Comparison of ENCODE assay signal across 1 cellular context in genomic region chr16:68528686-68529379, GRCh38.
TF ChIP-seq lines count a peak whose summit lies in the region.

No MANE protein-coding gene starts in this region.

TF ChIP-seq in GM12878, 131 proteins besides CTCF, POLR2A, EP300 and RAD21 (continued from another document):
- peak; percentile 77; the same call in 1 of the 2 replicates for TF ChIP-seq ZNF592 (IDR thresholded peaks at IDR 0.05)
- TF ChIP-seq SMC3 (IDR thresholded peaks at IDR 0.05; ENCODE audit: borderline replicate concordance, low read length), result peak; percentile 84
- no peak for TF ChIP-seq SIX5 (IDR thresholded peaks at IDR 0.05; ENCODE audit: low read depth, low read length, severe bottlenecking)
- TF ChIP-seq REST (IDR thresholded peaks at IDR 0.05; ENCODE audit: low read depth, low read length), result no peak
- TF ChIP-seq KLF5 (IDR thresholded peaks at IDR 0.05; ENCODE audit: partially characterized antibody), result peak; percentile 38
- TF ChIP-seq EED (IDR thresholded peaks at IDR 0.05; ENCODE audit: low read depth), result peak; percentile 27; the same call in 1 of the 2 replicates
- peak; percentile 75 for TF ChIP-seq MXI1 (IDR thresholded peaks at IDR 0.05; ENCODE audit: low read depth, low read length)
- no peak for TF ChIP-seq USF2 (IDR thresholded peaks at IDR 0.05; ENCODE audit: borderline replicate concordance, low read depth, low read length)
- TF ChIP-seq IKZF1 (conservative IDR thresholded peaks at IDR 0.05), result no peak; the same call in 1 of the 2 replicates
- TF ChIP-seq CREB1 (IDR thresholded peaks at IDR 0.05; ENCODE audit: low read depth), result peak; percentile 41
- TF ChIP-seq PAX5 (IDR thresholded peaks at IDR 0.05; ENCODE audit: borderline replicate concordance, low read depth, low read length), result 0 out of 2 replicates have a peak, but pooled peaks have one; percentile 63
- TF ChIP-seq RB1 (IDR thresholded peaks at IDR 0.05; ENCODE audit: borderline replicate concordance), result peak; percentile 66; the same call in 1 of the 2 replicates
- no peak for TF ChIP-seq ZNF622 (IDR thresholded peaks at IDR 0.05)
- no peak for TF ChIP-seq JUND (IDR thresholded peaks at IDR 0.05; ENCODE audit: low read depth, low read length)
- no peak for TF ChIP-seq TCF3 (IDR thresholded peaks at IDR 0.05; ENCODE audit: borderline replicate concordance, insufficient read depth, low read depth, low read length)
- no peak for TF ChIP-seq RFX5 (IDR thresholded peaks at IDR 0.05; ENCODE audit: low read depth, low read length)
- TF ChIP-seq LARP7 (IDR thresholded peaks at IDR 0.05), result peak; percentile 36; the same call in 1 of the 2 replicates
- TF ChIP-seq PAX8 (IDR thresholded peaks at IDR 0.05), result no peak
- TF ChIP-seq CREM (IDR thresholded peaks at IDR 0.05; ENCODE audit: low read depth), result peak; percentile 62
- TF ChIP-seq CHD1 (IDR thresholded peaks at IDR 0.05; ENCODE audit: low read depth, low read length), result no peak
- TF ChIP-seq HDAC6 (IDR thresholded peaks at IDR 0.05; ENCODE audit: unreplicated experiment), result no peak
- TF ChIP-seq NR2F1 (conservative IDR thresholded peaks at IDR 0.05), result peak; percentile 49
- no peak for TF ChIP-seq ELK1 (IDR thresholded peaks at IDR 0.05; ENCODE audit: low read depth, low read length)
- 0 out of 2 replicates have a peak, but pooled peaks have one; percentile 45 for TF ChIP-seq TBL1XR1 (IDR thresholded peaks at IDR 0.05; ENCODE audit: low read depth, low read length)
- TF ChIP-seq SREBF2 (IDR thresholded peaks at IDR 0.05; ENCODE audit: low read length), result no peak
- TF ChIP-seq SMARCA5 (IDR thresholded peaks at IDR 0.05), result peak; percentile 88; the same call in 1 of the 2 replicates
TF ChIP-seq in GM12878: peak in this region for 20.
